ENCODE assay signal across 8 cellular contexts in genomic region chrX:107716816-107717700, GRCh38. TPM values are rescaled to one million over a fixed set of nuclear protein-coding genes. Genes with fewer than 3 reads are reported as not detected.
DNase-seq lines count a peak whose midpoint lies in the region; TF ChIP-seq lines count a peak whose summit lies in the region.

No MANE protein-coding gene starts in this region.

- DNase-seq in GM13977 (ENCODE audit: low spot score) = peak; percentile 81
- peak; percentile 89 for DNase-seq in MV-4-11 (lab: John Stamatoyannopoulos, UW)
- DNase-seq in activated CD4-positive, alpha-beta T cell treated with anti-CD3 and anti-CD28 coated beads for 24 hours (ENCODE audit: low read depth in 2 of 2) = peak; percentile 56 to 59
- DNase-seq in chondrocyte (ENCODE audit: low spot score) = no peak
- DNase-seq in stimulated activated CD4-positive, alpha-beta T cell treated with anti-CD3 and anti-CD28 coated beads, Interleukin-1b, Interleukin-23, amount 100 ng/mL, for 4 hours (ENCODE audit: low read depth in 2 of 2) = peak; percentile 42 to 70
- no peak for DNase-seq in NCI-H187 treated with DMSO at 0.1 percent for 48 hours (lab: John Stamatoyannopoulos, UW)

- no peaks in the 10 kb centered on the region for H3K27me3 Mint-ChIP-seq in chondrocyte (ENCODE audit: low read depth)

- H3K36me3 ChIP-seq in HEK293 (ENCODE audit: control insufficient read depth in 2 of 2, insufficient read depth in 1 of 2, low read length in 2 of 2) = peaks cover 0 to 29% of the 10 kb centered on the region in 2 experiments; a peak in 1 of 3 replicates

- no peaks in the 10 kb centered on the region for H3K27me3 ChIP-seq in layer of hippocampus (ENCODE audit: control insufficient read depth, insufficient read depth, low read length)

- H3K27ac Mint-ChIP-seq in chondrocyte (ENCODE audit: unreplicated experiment) = peak overlapping the region; percentile 98

- H3K9me3 ChIP-seq in HEK293 (ENCODE audit: control insufficient read depth, insufficient read depth, low read depth, low read length) = no peaks in the 10 kb centered on the region

- no peaks in the 10 kb centered on the region for H3K9me3 Mint-ChIP-seq in chondrocyte (ENCODE audit: low read depth)

- peaks cover 58% of the 10 kb centered on the region for H3K4me1 Mint-ChIP-seq in chondrocyte (ENCODE audit: low read depth)

- peaks cover 10% of the 10 kb centered on the region for H3K4me1 ChIP-seq in HEK293 (ENCODE audit: control insufficient read depth, insufficient read depth, low read length)

- POLR2A ChIA-PET in HEK293 (lab: Yijun Ruan, JAX) = interaction anchor here (0.6 to 4.7 kb wide), 19 partner anchors 10 to 193 kb away, joined by 3 to 45 read pairs (median 5); partner anchors contain the start of genes NCBP2L and TSC22D3

- TF ChIP-seq CTCF in GM13977 (IDR thresholded peaks at IDR 0.05; ENCODE audit: extremely low read depth, insufficient read depth, missing control alignments) (no peak), HEK293 (tag by site-specific recombination; IDR thresholded peaks at IDR 0.05) (peak; percentile 13; the same call in 1 of the 2 replicates), chondrocyte (IDR thresholded peaks at IDR 0.05) (no peak)

- peak overlapping the region; percentile 44 for H3K4me3 ChIP-seq in HEK293 (ENCODE audit: low read depth, low read length)

- in situ Hi-C loops in GM13977 (cut with MboI; ENCODE audit: low pct_unique_long_range_greater_than_20kb, low sequenced_read_pairs, unreplicated experiment) = no loop called here

- H3K4me3 Mint-ChIP-seq in chondrocyte (ENCODE audit: unreplicated experiment) = peak overlapping the region; percentile 88

- peaks cover 22% of the 10 kb centered on the region for H3K36me3 Mint-ChIP-seq in chondrocyte (ENCODE audit: low read depth)

- H3K27ac ChIP-seq in HEK293 (ENCODE audit: extremely low read depth, low read depth, low read length) = peak overlapping the region; percentile 87
- peak overlapping the region; percentile 90 for H3K27ac ChIP-seq in layer of hippocampus (ENCODE audit: low read depth, low read length)

- CTCF ChIA-PET in HEK293 (lab: Yijun Ruan, JAX) = interaction anchor here (0.6 to 13.0 kb wide), 25 partner anchors 8 to 841 kb away, joined by 3 to 161 read pairs (median 3); partner anchors contain the start of genes NCBP2L and TSC22D3

TF ChIP-seq in HEK293, 187 proteins besides CTCF, POLR2A, EP300 and RAD21:
- TF ChIP-seq ZNF133 (tag by site-specific recombination; IDR thresholded peaks at IDR 0.05) (no peak), MYNN (tag by site-specific recombination; IDR thresholded peaks at IDR 0.05; ENCODE audit: borderline replicate concordance) (no peak), ZBTB17 (tag by site-specific recombination; IDR thresholded peaks at IDR 0.05) (0 out of 2 replicates have a peak, but pooled peaks have one; percentile 29), YY2 (tag by site-specific recombination; IDR thresholded peaks at IDR 0.05) (no peak), ZBTB20 (tag by site-specific recombination; IDR thresholded peaks at IDR 0.05) (peak; percentile 31; the same call in 1 of the 2 replicates), IKZF3 (tag by site-specific recombination; IDR thresholded peaks at IDR 0.05) (peak; percentile 55; the same call in 1 of the 2 replicates), ZBTB21 (tag by site-specific recombination; IDR thresholded peaks at IDR 0.05) (peak; percentile 90), ZNF202 (tag by site-specific recombination; IDR thresholded peaks at IDR 0.05; ENCODE audit: borderline replicate concordance) (no peak), SALL2 (tag by site-specific recombination; IDR thresholded peaks at IDR 0.05; ENCODE audit: borderline replicate concordance) (no peak), GLIS2 (tag by site-specific recombination; IDR thresholded peaks at IDR 0.05) (0 out of 2 replicates have a peak, but pooled peaks have one; percentile 14), ZNF629 (tag by site-specific recombination; IDR thresholded peaks at IDR 0.05) (peak; percentile 95), ZNF610 (tag by site-specific recombination; IDR thresholded peaks at IDR 0.05; ENCODE audit: borderline replicate concordance) (no peak), ZSCAN30 (tag by site-specific recombination; IDR thresholded peaks at IDR 0.05) (peak; percentile 75; the same call in 1 of the 2 replicates), WT1 (tag by site-specific recombination; IDR thresholded peaks at IDR 0.05) (no peak), ZNF600 (tag by site-specific recombination; IDR thresholded peaks at IDR 0.05) (peak; percentile 73), ZNF449 (tag by site-specific recombination; IDR thresholded peaks at IDR 0.05) (peak; percentile 71), ZNF324 (tag by site-specific recombination; IDR thresholded peaks at IDR 0.05) (peak; percentile 54; the same call in 1 of the 2 replicates), KLF10 (tag by site-specific recombination; IDR thresholded peaks at IDR 0.05) (peak; percentile 29; the same call in 1 of the 2 replicates), ZFHX2 (tag by site-specific recombination; conservative IDR thresholded peaks at IDR 0.05) (0 out of 2 replicates have a peak, but pooled peaks have one; percentile 11), ZBTB48 (tag by site-specific recombination; IDR thresholded peaks at IDR 0.05) (peak; percentile 68; the same call in 1 of the 2 replicates), ZNF660 (tag by site-specific recombination; IDR thresholded peaks at IDR 0.05) (0 out of 2 replicates have a peak, but pooled peaks have one; percentile 69), KLF9 (tag by site-specific recombination; IDR thresholded peaks at IDR 0.05; ENCODE audit: low read depth) (0 out of 2 replicates have a peak, but pooled peaks have one; percentile 26), ZNF23 (tag by site-specific recombination; IDR thresholded peaks at IDR 0.05; ENCODE audit: borderline replicate concordance) (no peak), PRDM1 (tag by site-specific recombination; IDR thresholded peaks at IDR 0.05) (peak; percentile 42; the same call in 1 of the 2 replicates), YY1 (tag by site-specific recombination; IDR thresholded peaks at IDR 0.05) (0 out of 2 replicates have a peak, but pooled peaks have one; percentile 23), REPIN1 (tag by site-specific recombination; IDR thresholded peaks at IDR 0.05; ENCODE audit: low read depth) (no peak), SP2 (tag by site-specific recombination; IDR thresholded peaks at IDR 0.05) (no peak), ZNF654 (tag by site-specific recombination; IDR thresholded peaks at IDR 0.05; ENCODE audit: low read depth) (no peak), KLF8 (tag by site-specific recombination; IDR thresholded peaks at IDR 0.05) (no peak), ZNF175 (tag by site-specific recombination; IDR thresholded peaks at IDR 0.05) (no peak), ZBTB8A (tag by site-specific recombination; IDR thresholded peaks at IDR 0.05) (peak; percentile 57; the same call in 1 of the 2 replicates), ZNF112 (tag by site-specific recombination; IDR thresholded peaks at IDR 0.05) (no peak)
- TF ChIP-seq, protein P1, sequence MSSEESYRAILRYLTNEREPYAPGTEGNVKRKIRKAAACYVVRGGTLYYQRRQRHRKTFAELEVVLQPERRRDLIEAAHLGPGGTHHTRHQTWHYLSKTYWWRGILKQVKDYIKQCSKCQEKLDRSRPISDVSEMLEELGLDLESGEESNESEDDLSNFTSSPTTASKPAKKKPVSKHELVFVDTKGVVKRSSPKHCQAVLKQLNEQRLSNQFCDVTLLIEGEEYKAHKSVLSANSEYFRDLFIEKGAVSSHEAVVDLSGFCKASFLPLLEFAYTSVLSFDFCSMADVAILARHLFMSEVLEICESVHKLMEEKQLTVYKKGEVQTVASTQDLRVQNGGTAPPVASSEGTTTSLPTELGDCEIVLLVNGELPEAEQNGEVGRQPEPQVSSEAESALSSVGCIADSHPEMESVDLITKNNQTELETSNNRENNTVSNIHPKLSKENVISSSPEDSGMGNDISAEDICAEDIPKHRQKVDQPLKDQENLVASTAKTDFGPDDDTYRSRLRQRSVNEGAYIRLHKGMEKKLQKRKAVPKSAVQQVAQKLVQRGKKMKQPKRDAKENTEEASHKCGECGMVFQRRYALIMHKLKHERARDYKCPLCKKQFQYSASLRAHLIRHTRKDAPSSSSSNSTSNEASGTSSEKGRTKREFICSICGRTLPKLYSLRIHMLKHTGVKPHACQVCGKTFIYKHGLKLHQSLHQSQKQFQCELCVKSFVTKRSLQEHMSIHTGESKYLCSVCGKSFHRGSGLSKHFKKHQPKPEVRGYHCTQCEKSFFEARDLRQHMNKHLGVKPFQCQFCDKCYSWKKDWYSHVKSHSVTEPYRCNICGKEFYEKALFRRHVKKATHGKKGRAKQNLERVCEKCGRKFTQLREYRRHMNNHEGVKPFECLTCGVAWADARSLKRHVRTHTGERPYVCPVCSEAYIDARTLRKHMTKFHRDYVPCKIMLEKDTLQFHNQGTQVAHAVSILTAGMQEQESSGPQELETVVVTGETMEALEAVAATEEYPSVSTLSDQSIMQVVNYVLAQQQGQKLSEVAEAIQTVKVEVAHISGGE (tag by site-specific recombination; conservative IDR thresholded peaks at IDR 0.05; ENCODE audit: low read depth) = no peak

RNA-seq across cellular contexts. Expression of gene TSC22D3, which starts 58.5 kb away (rescaled TPM):
- total RNA-seq in chondrocyte = 191 to 199 TPM (median 199 TPM) in 3 replicates

Comparison
In these comparisons a context has a peak if more than half of its experiments do, and no peak if none do; other contexts are left out.
1. DNase-seq: peak in GM13977 (single experiment), MV-4-11 (single experiment), activated CD4-positive, alpha-beta T cell treated with anti-CD3 and anti-CD28 coated beads for 24 hours (2 of 2) and stimulated activated CD4-positive, alpha-beta T cell treated with anti-CD3 and anti-CD28 coated beads, Interleukin-1b, Interleukin-23, amount 100 ng/mL, for 4 hours (2 of 2); none in chondrocyte (single experiment) and NCI-H187 treated with DMSO at 0.1 percent for 48 hours (single experiment).